ENCODE assay signal across 24 cellular contexts in the genomic region with DNA sequence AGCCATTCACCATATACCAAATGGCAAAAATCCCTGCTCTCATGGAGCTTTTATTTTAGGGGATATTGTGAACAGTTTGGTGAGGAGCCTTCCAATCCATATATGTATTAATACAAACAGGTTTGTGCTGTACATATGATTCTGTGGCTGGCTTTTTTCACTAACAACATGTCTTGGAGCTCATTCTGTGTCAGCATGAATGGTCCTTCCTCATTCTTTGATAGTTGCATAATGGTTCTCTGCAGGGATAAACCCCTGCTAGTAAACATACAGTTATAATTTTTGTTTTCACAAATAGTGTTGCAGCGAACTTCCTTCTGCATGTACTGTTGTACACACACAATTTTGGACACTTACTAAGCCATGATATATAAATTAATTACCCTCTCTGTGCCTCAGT. TPM values are rescaled to one million over a fixed set of nuclear protein-coding genes. Genes with fewer than 3 reads are reported as not detected.
DNase-seq lines count a peak whose midpoint lies in the region; ATAC-seq and TF ChIP-seq lines count a peak whose summit lies in the region.
"Had no signal": no experiment of that assay in that cellular context is flagged by ENCODE, and none has a peak within 500 bp of the region (broad histone marks: within the 10 kb centered on the region; RNA-seq: fewer than 3 reads in every experiment).

No MANE protein-coding gene starts in this region.

- no peak overlapping the region for H2BK120ac ChIP-seq in IMR-90 (ENCODE audit: low read depth, low read length)
- H2BK120ac ChIP-seq in mesenchymal stem cell (ENCODE audit: low read depth, low read length) = no peak overlapping the region

- H3K9me1 ChIP-seq in IMR-90 (ENCODE audit: insufficient read depth, low read length) = no peaks in the 10 kb centered on the region

- CTCF ChIA-PET in IMR-90 (lab: Yijun Ruan, JAX) = interaction anchor here (0.8 to 1.3 kb wide), 2 partner anchors 12 to 19 kb away, joined by 3 read pairs; no protein-coding TSS in a partner anchor

- POLR2A ChIA-PET in IMR-90 (lab: Charles Lee; ENCODE audit: unreplicated experiment) = no interaction called here

- WGBS in IMR-90 (ENCODE audit: extremely low coverage in 2 of 2, insufficient read length in 1 of 2), 2 experiments = no CpG with 5 or more reads among the region's 1 CpG
- WGBS in mesenchymal stem cell = 71% methylated on average over 1 of the region's 1 CpG
- WGBS in esophagus muscularis mucosa = 65% methylated on average over 1 of the region's 1 CpG

- H2BK5ac ChIP-seq in IMR-90 (ENCODE audit: low read depth, low read length, poor library complexity, severe bottlenecking) (no peak overlapping the region), mesenchymal stem cell (ENCODE audit: low read depth, low read length, poor library complexity, severe bottlenecking) (no peak overlapping the region)

- intact Hi-C loops in IMR-90 (cut with micrococcal nuclease) = no loop called here
- intact Hi-C loops in esophagus muscularis mucosa (cut with DNase I) = no loop called here

- peak; percentile 64; the same call in 1 of the 2 replicates for ATAC-seq in IMR-90 (ENCODE audit: low read depth)
- ATAC-seq in GM18520 (IDR thresholded peaks at IDR 0.05; ENCODE audit: unreplicated experiment) = no peak
- ATAC-seq: GM23338; left cardiac atrium; naive thymus-derived CD8-positive, alpha-beta T cell; stimulated activated memory B cell treated with anti-CD40 and anti-IgM and Interleukin-4, amounts not matched to agents 10 μg/mL and 1 μg/mL and 100 μg/mL, for 72 hours; T-helper 17 cell had no signal

- TF ChIP-seq RAD21 in IMR-90 (IDR thresholded peaks at IDR 0.05; ENCODE audit: low read length) = no peak

- DNase-seq in AG10803 (ENCODE audit: low read depth) = peak; percentile 14
- peak; percentile 20 for DNase-seq in IMR-90
- peak; percentile 67 for DNase-seq in choroid plexus epithelial cell (ENCODE audit: low read depth)
- peak; percentile 19 for DNase-seq in mesenchymal stem cell
- no peak for DNase-seq in DMS153 treated with DMSO at 0.1 percent for 48 hours (lab: John Stamatoyannopoulos, UW; ENCODE audit: unreplicated experiment)
- DNase-seq in esophagus muscularis mucosa (ENCODE audit: extremely low spot score) = no peak
- DNase-seq: activated CD4-positive, alpha-beta T cell treated with anti-CD3 and anti-CD28 coated beads for 48 hours; activated naive CD4-positive, alpha-beta T cell treated with anti-CD3 and anti-CD28 coated beads, Interleukin-2, amount 50 U/mL, for 16 hours; anterior cingulate cortex; CD4-positive, CD25-positive, alpha-beta regulatory T cell; central memory CD4-positive, alpha-beta T cell; GDM1; glutamatergic neuron; left cardiac atrium; naive thymus-derived CD8-positive, alpha-beta T cell; NCI-H1092 treated with DMSO at 0.1 percent for 48 hours; NCI-H187 treated with DMSO at 0.1 percent for 48 hours; NCI-H526; RPMI8226; stimulated activated CD4-positive, alpha-beta T cell treated with anti-CD3 and anti-CD28 coated beads, Interleukin-4, amount 100 ng/mL, for 1 hour; T-helper 17 cell had no signal

- no TSS peak for BruUV-seq in IMR-90 (replicated peaks; lab: Mats Ljungman, UMichigan)

- in situ Hi-C loops in IMR-90 (cut with MboI; ENCODE audit: low sequenced_read_pairs) = no loop called here

- H3K36me3 ChIP-seq in IMR-90 (ENCODE audit: control insufficient read depth, insufficient read depth, low read length) (no peaks in the 10 kb centered on the region), mesenchymal stem cell (ENCODE audit: control insufficient read depth in 1 of 2, insufficient read depth in 2 of 2, low read depth in 1 of 2, low read length in 2 of 2) (no peaks in the 10 kb centered on the region), esophagus muscularis mucosa (no peaks in the 10 kb centered on the region)

- H3K79me1 ChIP-seq in IMR-90 (ENCODE audit: low read depth in 1 of 2, low read length in 2 of 2) (no peaks in the 10 kb centered on the region), mesenchymal stem cell (replicated peaks; ENCODE audit: low read length, poor library complexity, severe bottlenecking) (no peaks in the 10 kb centered on the region)

- no peak overlapping the region for H3K23ac ChIP-seq in IMR-90 (ENCODE audit: low read depth, low read length)
- no peak overlapping the region for H3K23ac ChIP-seq in mesenchymal stem cell (ENCODE audit: low read length in 2 of 2)

- no peaks in the 10 kb centered on the region for H4K20me1 ChIP-seq in IMR-90 (ENCODE audit: insufficient read depth, low read length)

- H3K18ac ChIP-seq in IMR-90 (ENCODE audit: low read depth, low read length) (no peak overlapping the region), mesenchymal stem cell (ENCODE audit: low read depth in 1 of 2, low read length in 2 of 2) (no peak overlapping the region)

- H4K91ac ChIP-seq in IMR-90 (ENCODE audit: insufficient read depth, low read depth, low read length) (no peak overlapping the region), mesenchymal stem cell (ENCODE audit: low read length) (no peak overlapping the region)

- H3K9ac ChIP-seq in IMR-90 (ENCODE audit: low read depth, low read length) (no peak overlapping the region), mesenchymal stem cell (ENCODE audit: low read length) (no peak overlapping the region)

- no peak overlapping the region for H2BK12ac ChIP-seq in mesenchymal stem cell (ENCODE audit: low read length in 2 of 2)

- TF ChIP-seq CTCF in AG10803 (conservative IDR thresholded peaks at IDR 0.05; ENCODE audit: low read length) = no peak
- TF ChIP-seq CTCF in IMR-90 (conservative IDR thresholded peaks at IDR 0.05; ENCODE audit: low read depth, low read length) = no peak
- TF ChIP-seq CTCF in choroid plexus epithelial cell (conservative IDR thresholded peaks at IDR 0.05; ENCODE audit: low read depth, low read length) = no peak
- no peak for TF ChIP-seq CTCF in esophagus muscularis mucosa (IDR thresholded peaks at IDR 0.05)

- H3K27me3 ChIP-seq in IMR-90 (ENCODE audit: control insufficient read depth, insufficient read depth, low read length) (peaks cover 18% of the 10 kb centered on the region), mesenchymal stem cell (ENCODE audit: control insufficient read depth in 1 of 2, insufficient read depth in 1 of 2, low read length in 2 of 2) (peaks cover 0 to 14% of the 10 kb centered on the region in 2 experiments), esophagus muscularis mucosa (no peaks in the 10 kb centered on the region)

- no peak overlapping the region for H2AFZ ChIP-seq in IMR-90 (replicated peaks; ENCODE audit: low read length, poor library complexity)
- no peak overlapping the region for H2AFZ ChIP-seq in mesenchymal stem cell (ENCODE audit: low read depth, low read length)
- H2AFZ ChIP-seq: GM23338 had no signal

- H3K9me3 ChIP-seq in IMR-90 (ENCODE audit: control insufficient read depth, insufficient read depth, low read length) = no peaks in the 10 kb centered on the region
- H3K9me3 ChIP-seq in mesenchymal stem cell (ENCODE audit: control insufficient read depth, low read length) = no peaks in the 10 kb centered on the region
- H3K9me3 ChIP-seq in esophagus muscularis mucosa = no peaks in the 10 kb centered on the region

- TF ChIP-seq EP300 in esophagus muscularis mucosa (IDR thresholded peaks at IDR 0.05) = no peak

- dilution Hi-C loops in IMR-90 (cut with HindIII; ENCODE audit: low sequenced_read_pairs, unreplicated experiment) = no loop called here

- H4K8ac ChIP-seq in IMR-90 (ENCODE audit: low read depth in 2 of 2, low read length in 2 of 2) (no peak overlapping the region), mesenchymal stem cell (ENCODE audit: low read length) (no peak overlapping the region)

- H3K4me3 ChIP-seq in AG10803 (ENCODE audit: low read length) = no peak overlapping the region
- no peak overlapping the region for H3K4me3 ChIP-seq in IMR-90 (ENCODE audit: insufficient read depth, low read depth, low read length)
- no peak overlapping the region for H3K4me3 ChIP-seq in choroid plexus epithelial cell (ENCODE audit: low read depth, low read length)
- H3K4me3 ChIP-seq in mesenchymal stem cell (ENCODE audit: insufficient read depth in 1 of 2, low read depth in 1 of 2, low read length in 2 of 2) = no peak overlapping the region
- no peak overlapping the region for H3K4me3 ChIP-seq in esophagus muscularis mucosa
- H3K4me3 ChIP-seq: GM23338 had no signal

- H3K4me2 ChIP-seq in IMR-90 (ENCODE audit: low read depth, low read length) (no peak overlapping the region), mesenchymal stem cell (ENCODE audit: low read length, poor library complexity, severe bottlenecking) (peak overlapping the region; percentile 23)
- H3K4me2 ChIP-seq: GM23338 had no signal

- no peak overlapping the region for H3K56ac ChIP-seq in IMR-90 (ENCODE audit: extremely low read depth, insufficient read depth, low read length)

- TF ChIP-seq POLR2A in IMR-90 (IDR thresholded peaks at IDR 0.05; ENCODE audit: low read depth, low read length) = no peak
- TF ChIP-seq POLR2A in esophagus muscularis mucosa (IDR thresholded peaks at IDR 0.05; ENCODE audit: low read depth) = no peak

- H2BK20ac ChIP-seq in IMR-90 (ENCODE audit: low read depth, low read length) = no peak overlapping the region

- H2AK9ac ChIP-seq in IMR-90 (replicated peaks; ENCODE audit: low read depth, low read length, poor library complexity) = no peak overlapping the region

- H2BK15ac ChIP-seq in IMR-90 (ENCODE audit: low read depth, low read length) = no peak overlapping the region
- H2BK15ac ChIP-seq in mesenchymal stem cell (ENCODE audit: low read depth, poor library complexity, severe bottlenecking) = no peak overlapping the region

- H3K4ac ChIP-seq in IMR-90 (ENCODE audit: low read depth, low read length) (no peak overlapping the region), mesenchymal stem cell (ENCODE audit: low read depth in 1 of 2, low read length in 2 of 2) (no peak overlapping the region)

- H3K4me1 ChIP-seq in IMR-90 (ENCODE audit: control insufficient read depth, insufficient read depth, low read length) (no peaks in the 10 kb centered on the region), mesenchymal stem cell (ENCODE audit: control insufficient read depth, insufficient read depth, low read depth, low read length) (peaks cover 3% of the 10 kb centered on the region), esophagus muscularis mucosa (peaks cover 3 to 10% (median 7%) of the 10 kb centered on the region in 4 donors)

- H4K5ac ChIP-seq in IMR-90 (ENCODE audit: low read depth, low read length) = no peak overlapping the region

- H2AK5ac ChIP-seq in IMR-90 (ENCODE audit: low read depth, low read length) (no peak overlapping the region), mesenchymal stem cell (ENCODE audit: low read length, severe bottlenecking) (no peak overlapping the region)

- no peak overlapping the region for H3K14ac ChIP-seq in IMR-90 (replicated peaks; ENCODE audit: low read depth, low read length)
- no peak overlapping the region for H3K14ac ChIP-seq in mesenchymal stem cell (ENCODE audit: low read length in 2 of 2)

- no peak overlapping the region for H3K27ac ChIP-seq in IMR-90 (ENCODE audit: insufficient read depth, low read length)
- H3K27ac ChIP-seq in mesenchymal stem cell (ENCODE audit: low read length, poor library complexity, severe bottlenecking) = peak overlapping the region; percentile 89
- H3K27ac ChIP-seq in esophagus muscularis mucosa (replicated peaks in 1 of 4) = no peak overlapping the region

RNA-seq across cellular contexts. Expression of a gene that starts 8.3 kb away (rescaled TPM):
- total RNA-seq in IMR-90 (2012; rRNA removed) (3.3 and 3.6 TPM in 2 replicates), esophagus muscularis mucosa (1 to 10 TPM; 1.7 to 9.6 (median 3.1) TPM)
- polyA plus RNA-seq in IMR-90 (2012; rRNA removed) = 2.6 and 2.9 TPM in 2 replicates
- polyA plus RNA-seq in IMR-90 (2012; cell fraction: cytosol; rRNA removed) = 2.2 and 2.3 TPM in 2 replicates
- 4.6 and 6.8 TPM in 2 replicates for polyA plus RNA-seq in IMR-90 (2012; cell fraction: nucleus; rRNA removed; ENCODE audit: low replicate concordance)
- polyA plus RNA-seq in mesenchymal stem cell (2013, experiment 1 of 2) = 4.9 TPM
- polyA plus RNA-seq in mesenchymal stem cell (2013, experiment 2 of 2) = 5.7 TPM

RNA-seq across cellular contexts. Expression of a gene that starts 15.1 kb away (rescaled TPM):
- total RNA-seq in IMR-90 (2012; rRNA removed) (50.7 and 54.2 TPM in 2 replicates), esophagus muscularis mucosa (10 to 100 TPM; 18.3 to 45.5 (median 27.7) TPM)
- 58.3 and 77.1 TPM in 2 replicates for polyA plus RNA-seq in IMR-90 (2012; rRNA removed)
- 42.1 and 51.2 TPM in 2 replicates for polyA plus RNA-seq in IMR-90 (2012; cell fraction: cytosol; rRNA removed)
- 33.2 and 38.4 TPM in 2 replicates for polyA plus RNA-seq in IMR-90 (2012; cell fraction: nucleus; rRNA removed; ENCODE audit: low replicate concordance)
- 63.0 TPM for polyA plus RNA-seq in mesenchymal stem cell (2013, experiment 1 of 2)
- polyA plus RNA-seq in mesenchymal stem cell (2013, experiment 2 of 2) = 75.3 TPM

Comparison
In these comparisons a context has a peak if more than half of its experiments do, and no peak if none do; other contexts are left out.
1. DNase-seq: peak in AG10803 (single experiment), IMR-90 (single experiment), choroid plexus epithelial cell (single experiment) and mesenchymal stem cell (single experiment); none in DMS153 treated with DMSO at 0.1 percent for 48 hours (single experiment) and esophagus muscularis mucosa (single experiment).